17 cellular contexts compared by ENCODE assay signal in the genomic region with DNA sequence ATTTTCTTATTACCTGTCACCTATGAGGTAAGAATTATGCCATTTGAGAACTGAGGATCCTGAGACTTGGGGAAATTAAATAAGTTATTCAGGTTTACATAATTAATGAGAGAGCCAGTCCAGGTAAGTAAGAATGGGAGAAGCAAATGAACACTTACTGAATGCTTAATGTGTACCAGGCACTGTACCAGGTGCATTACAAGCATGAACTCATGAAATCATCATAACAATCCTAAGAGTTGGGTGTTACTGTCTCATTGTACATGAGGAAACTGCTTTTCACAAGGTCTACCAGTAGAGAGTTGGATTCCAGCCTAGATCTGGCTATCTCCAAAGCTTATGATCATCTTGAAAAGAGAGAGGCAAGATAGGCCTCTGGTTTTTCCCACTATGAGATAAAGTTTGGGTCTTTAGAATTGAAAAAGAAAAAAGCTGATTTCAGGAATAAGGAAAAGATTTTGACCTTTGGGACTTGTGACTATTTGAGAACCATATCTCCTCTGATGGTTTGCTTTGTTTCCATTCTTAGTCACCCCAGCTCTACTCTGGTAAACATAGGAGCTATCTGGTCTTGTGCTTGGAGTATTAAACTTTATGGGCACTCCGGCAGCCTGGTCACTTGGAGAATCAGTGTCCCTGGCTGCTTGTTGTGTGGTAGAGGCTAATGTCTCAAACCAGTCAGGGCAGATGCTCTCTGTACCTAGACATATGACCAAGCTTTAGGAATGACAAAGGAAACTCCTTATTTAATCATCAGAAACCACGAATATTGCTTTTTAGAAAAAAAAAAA.
"Had no signal": no experiment of that assay in that cellular context is flagged by ENCODE, and none has a peak within 500 bp of the region (broad histone marks: within the 10 kb centered on the region; RNA-seq: fewer than 3 reads in every experiment).

No MANE protein-coding gene starts in this region.

- H3K4me3 ChIP-seq: esophagus squamous epithelium, gastroesophageal sphincter, lung, mucosa of descending colon had no signal

- ATAC-seq: activated CD4-positive, alpha-beta T cell treated with anti-CD3 and anti-CD28 coated beads for 36 hours; gastroesophageal sphincter; left cardiac atrium; mucosa of descending colon; naive thymus-derived CD8-positive, alpha-beta T cell; right cardiac atrium had no signal

- DNase-seq: activated CD4-positive, alpha-beta memory T cell treated with anti-CD3 and anti-CD28 coated beads, Interleukin-2, amount 10 ng/mL, durations not matched to agents 7 days and 5 days; activated CD4-positive, alpha-beta T cell treated with anti-CD3 and anti-CD28 coated beads for 36 hours; activated gamma-delta T cell; activated naive CD8-positive, alpha-beta T cell treated with anti-CD3 and anti-CD28 coated beads for 36 hours; activated T-cell treated with anti-CD3 and anti-CD28 coated beads, Interleukin-2, amount 50 U/mL, for 48 hours; anterior cingulate cortex; esophagus squamous epithelium; left cardiac atrium; mucosa of descending colon; naive thymus-derived CD8-positive, alpha-beta T cell; right cardiac atrium; stimulated activated naive CD4-positive, alpha-beta T cell; substantia nigra; T-helper 9 cell; trophoblast cell had no signal
